3 cellular contexts compared by ENCODE assay signal in genomic region chr7:104801022-104801421, GRCh38.
"Had no signal": no experiment of that assay in that cellular context is flagged by ENCODE, and none has a peak within 500 bp of the region (broad histone marks: within the 10 kb centered on the region; RNA-seq: fewer than 3 reads in every experiment).

No MANE protein-coding gene starts in this region.

- DNase-seq: GDM1, GF-D8 had no signal

- H3K4me3 ChIP-seq: GM12878 had no signal

- ATAC-seq: GM12878 had no signal
